ENCODE assay signal across 8 cellular contexts in the genomic region with DNA sequence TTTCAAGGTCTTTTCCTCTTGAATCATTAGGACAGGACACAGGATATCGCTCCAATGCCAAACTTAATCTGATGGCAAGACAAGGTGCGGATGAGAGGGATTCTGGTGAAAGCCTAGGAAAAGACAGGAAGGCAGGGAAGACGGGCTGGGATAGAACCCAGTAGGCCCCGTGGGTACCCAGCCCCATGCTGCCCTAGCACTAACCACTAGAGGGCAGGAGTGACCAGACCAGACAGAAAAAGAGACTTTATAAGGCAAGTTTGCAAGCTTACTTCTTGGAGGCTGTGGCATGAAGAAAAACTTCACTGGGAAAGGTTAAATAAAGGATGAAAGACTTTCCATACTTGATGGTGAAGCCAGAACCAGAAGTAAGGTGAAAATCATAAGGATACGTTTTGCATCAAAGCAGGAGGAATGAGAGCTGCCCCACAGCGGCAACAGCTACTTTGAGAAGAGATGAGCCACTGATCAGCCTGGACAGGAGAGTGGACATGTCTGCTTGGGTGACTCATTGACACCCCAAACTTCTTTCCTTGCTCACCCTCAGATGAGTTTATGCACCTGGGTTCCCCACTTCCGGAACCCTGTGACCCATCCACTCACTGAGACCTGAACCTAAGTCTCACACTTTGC.
DNase-seq lines count a peak whose midpoint lies in the region; ATAC-seq and TF ChIP-seq lines count a peak whose summit lies in the region.

No MANE protein-coding gene starts in this region.

- ATAC-seq in DND-41 (ENCODE audit: insufficient read depth, low read depth), result peak; percentile 52; the same call in 1 of the 3 replicates
- ATAC-seq in GM21526 (IDR thresholded peaks at IDR 0.05; ENCODE audit: low FRiP score, unreplicated experiment), result no peak
- no peak for ATAC-seq in GM21529 (IDR thresholded peaks at IDR 0.05; ENCODE audit: unreplicated experiment)

- H3K36me3 ChIP-seq in DND-41 (ENCODE audit: insufficient read depth, low read length) (no peaks in the 10 kb centered on the region), SU-DHL-6 (ENCODE audit: low read length) (no peaks in the 10 kb centered on the region)

- H3K27me3 ChIP-seq in DND-41 (ENCODE audit: insufficient read depth, low read length, poor library complexity) (peaks cover 3% of the 10 kb centered on the region), SU-DHL-6 (ENCODE audit: low read length) (no peaks in the 10 kb centered on the region)

- peak; percentile 56 for DNase-seq in DND-41
- DNase-seq in HuH-7 (ENCODE audit: low spot score), result peak; percentile 67
- peak; percentile 50 to 56 for DNase-seq in cardiac fibroblast (ENCODE audit: low read depth in 2 of 2)
- DNase-seq in left kidney (ENCODE audit: low read depth, low spot score), result peak; percentile 81
- DNase-seq in stimulated activated CD8-positive, alpha-beta memory T cell treated with anti-CD3 and anti-CD28 coated beads, Interleukin-15, amount 100 ng/mL, for 1 hour (ENCODE audit: low read depth), result peak; percentile 6

- H3K79me2 ChIP-seq in DND-41 (ENCODE audit: insufficient read depth, low read length), result no peaks in the 10 kb centered on the region
- H3K79me2 ChIP-seq in SU-DHL-6 (ENCODE audit: insufficient read depth, low read length), result no peaks in the 10 kb centered on the region

- no peak overlapping the region for H3K9ac ChIP-seq in DND-41 (ENCODE audit: low read depth, low read length)
- no peak overlapping the region for H3K9ac ChIP-seq in SU-DHL-6 (ENCODE audit: low read length)

- H2AFZ ChIP-seq in DND-41 (ENCODE audit: low read depth, low read length) (no peak overlapping the region), SU-DHL-6 (ENCODE audit: low read depth, low read length, severe bottlenecking) (no peak overlapping the region)

- TF ChIP-seq CTCF in DND-41 (IDR thresholded peaks at IDR 0.05; ENCODE audit: borderline replicate concordance, extremely low read depth, low read length, poor library complexity, severe bottlenecking), result peak; percentile 89
- TF ChIP-seq CTCF in SU-DHL-6 (IDR thresholded peaks at IDR 0.05; ENCODE audit: insufficient read depth, low read length, poor library complexity, severe bottlenecking), result peak; percentile 91
- TF ChIP-seq CTCF in cardiac fibroblast (IDR thresholded peaks at IDR 0.05; ENCODE audit: low read depth, low read length), result peak; percentile 86

- no peak overlapping the region for H3K27ac ChIP-seq in DND-41 (ENCODE audit: low read length)
- no peak overlapping the region for H3K27ac ChIP-seq in SU-DHL-6 (ENCODE audit: low read depth, low read length)

- H3F3A ChIP-seq in SU-DHL-6 (ENCODE audit: insufficient read depth), result no peaks in the 10 kb centered on the region

- no peak overlapping the region for H3K4me2 ChIP-seq in DND-41 (ENCODE audit: insufficient read depth, low read length)
- H3K4me2 ChIP-seq in SU-DHL-6 (ENCODE audit: low read depth, low read length, poor library complexity, severe bottlenecking), result no peak overlapping the region

- H3K4me1 ChIP-seq in DND-41 (ENCODE audit: insufficient read depth, low read length), result no peaks in the 10 kb centered on the region

- H4K20me1 ChIP-seq in DND-41 (ENCODE audit: insufficient read depth, low read length), result no peaks in the 10 kb centered on the region
- no peaks in the 10 kb centered on the region for H4K20me1 ChIP-seq in SU-DHL-6 (ENCODE audit: low read depth, low read length)

- no peaks in the 10 kb centered on the region for H3K9me2 ChIP-seq in SU-DHL-6 (replicated peaks; ENCODE audit: insufficient read depth, low read length)

- H3K4me3 ChIP-seq in DND-41 (ENCODE audit: low read depth in 1 of 2, low read length in 2 of 2) (no peak overlapping the region), SU-DHL-6 (ENCODE audit: insufficient read depth, low read length, poor library complexity, severe bottlenecking) (no peak overlapping the region), cardiac fibroblast (replicated peaks in 1 of 2; ENCODE audit: low read depth in 2 of 2, low read length in 2 of 2) (no peak overlapping the region)

- no peaks in the 10 kb centered on the region for H3K9me3 ChIP-seq in DND-41 (ENCODE audit: insufficient read depth, low read length, severe bottlenecking)
- no peaks in the 10 kb centered on the region for H3K9me3 ChIP-seq in SU-DHL-6 (ENCODE audit: insufficient read depth, low read length)

Comparison
In these comparisons a context has a peak if more than half of its experiments do, and no peak if none do; other contexts are left out.
1. DNase-seq: peak in every context shown above with its lines; median percentile 81 in left kidney; 67 in HuH-7; 56 in DND-41; 53 in cardiac fibroblast; 6 in stimulated activated CD8-positive, alpha-beta memory T cell treated with anti-CD3 and anti-CD28 coated beads, Interleukin-15, amount 100 ng/mL, for 1 hour.